1 cellular context compared by ENCODE assay signal in genomic region chr3:119420196-119420595, GRCh38.
TF ChIP-seq lines count a peak whose summit lies in the region.

No MANE protein-coding gene starts in this region.

TF ChIP-seq in K562, 482 proteins besides CTCF, POLR2A, EP300 and RAD21:
- TF ChIP-seq VEZF1 (CRISPR knock-in tag; IDR thresholded peaks at IDR 0.05): peak; percentile 28; the same call in 1 of the 2 replicates
- TF ChIP-seq GATAD2A (IDR thresholded peaks at IDR 0.05): no peak
- TF ChIP-seq KDM1A (IDR thresholded peaks at IDR 0.05): peak in 1 of 2 experiments; percentile 16; a peak in 1 of 4 replicates
- TF ChIP-seq POLR2AphosphoS2 (IDR thresholded peaks at IDR 0.05; ENCODE audit: low read length): no peak
- TF ChIP-seq TRIM24 (IDR thresholded peaks at IDR 0.05): no peak
